Comparison of ENCODE assay signal across 8 cellular contexts in genomic region chr20:48904566-48905321, GRCh38. TPM values are rescaled to one million over a fixed set of nuclear protein-coding genes. Genes with fewer than 3 reads are reported as not detected.
DNase-seq lines count a peak whose midpoint lies in the region; ATAC-seq, FAIRE-seq and TF ChIP-seq lines count a peak whose summit lies in the region.

No MANE protein-coding gene starts in this region.

- peak; percentile 60 for TF ChIP-seq CTCF in GM13976 (IDR thresholded peaks at IDR 0.05; ENCODE audit: borderline replicate concordance, control extremely low read depth, extremely low read depth, insufficient read depth, missing control alignments)
- TF ChIP-seq CTCF in coronary artery (IDR thresholded peaks at IDR 0.05) = peak; percentile 81
- TF ChIP-seq CTCF in right lobe of liver (IDR thresholded peaks at IDR 0.05) = peak; percentile 70 to 89 (median 74)

- peak; percentile 32 for FAIRE-seq in A204.1 (lab: Jason Lieb, UNC)

- no peaks in the 10 kb centered on the region for H3K4me1 ChIP-seq in right lobe of liver

- no peak overlapping the region for H3K4me3 ChIP-seq in coronary artery
- H3K4me3 ChIP-seq in right lobe of liver = no peak overlapping the region

- in situ Hi-C loops in GM13976 (cut with MboI; ENCODE audit: low sequenced_read_pairs, unreplicated experiment) = loop anchor here (5.0 kb wide), 1 partner anchor 247 kb away; no protein-coding TSS in a partner anchor

- intact Hi-C loops in right lobe of liver (cut with DNase I) = loop anchor here (2.0 to 5.0 kb wide), 2 partner anchors 247 to 248 kb away; no protein-coding TSS in a partner anchor

- peak; percentile 72 for DNase-seq in GM13976 (ENCODE audit: low spot score)
- peak; percentile 93 for DNase-seq in NCI-H2171 treated with DMSO at 0.1 percent for 48 hours (lab: John Stamatoyannopoulos, UW)
- peak; percentile 80 for DNase-seq in activated CD4-positive, alpha-beta T cell treated with anti-CD3 and anti-CD28 coated beads for 48 hours
- DNase-seq in coronary artery (ENCODE audit: low spot score) = no peak
- peak in 1 of 3 donors; percentile 26 for DNase-seq in right lobe of liver
- DNase-seq in stimulated activated CD4-positive, alpha-beta T cell treated with anti-CD3 and anti-CD28 coated beads, TNF-alpha, amount 100 ng/mL, for 48 hours (ENCODE audit: low read depth in 3 of 3) = peak; percentile 40 to 46 (median 44)

- H3K27ac ChIP-seq in coronary artery = no peak overlapping the region
- H3K27ac ChIP-seq in right lobe of liver = no peak overlapping the region

- H3K9me3 ChIP-seq in right lobe of liver = no peaks in the 10 kb centered on the region

- ATAC-seq in right lobe of liver (peak; percentile 70 to 79 (median 78)), GM18505 (IDR thresholded peaks at IDR 0.05; ENCODE audit: unreplicated experiment) (no peak)

- no peaks in the 10 kb centered on the region for H3K36me3 ChIP-seq in right lobe of liver

- no peaks in the 10 kb centered on the region for H3K27me3 ChIP-seq in right lobe of liver

- WGBS in right lobe of liver (ENCODE audit: insufficient coverage, low coverage, low lambda C conversion rate, missing lambda C conversion rate) = 22% methylated on average over 11 of the region's 11 CpGs

- TF ChIP-seq POLR2A in right lobe of liver (IDR thresholded peaks at IDR 0.05) = no peak
- no peak for TF ChIP-seq POLR2A in GM18505 (IDR thresholded peaks at IDR 0.05; ENCODE audit: borderline replicate concordance, extremely low read depth, insufficient read depth, insufficient read length)

RNA-seq across cellular contexts. Expression of gene ARFGEF2, which starts 16.8 kb away (rescaled TPM):
- total RNA-seq in right lobe of liver = 10 to 100 TPM; 23.4 to 30.0 (median 26.9) TPM
